19 cellular contexts compared by ENCODE assay signal in genomic region chr1:2604854-2605753, GRCh38.
"Had no signal": no experiment of that assay in that cellular context is flagged by ENCODE, and none has a peak within 500 bp of the region (broad histone marks: within the 10 kb centered on the region; RNA-seq: fewer than 3 reads in every experiment).

No MANE protein-coding gene starts in this region.

- DNase-seq: activated CD8-positive, alpha-beta T cell treated with anti-CD3 and anti-CD28 coated beads for 36 hours; activated gamma-delta T cell; activated T-cell treated with anti-CD3 and anti-CD28 coated beads, Interleukin-2, amount 50 U/mL, for 4 hours; anterior cingulate cortex; cerebellar nuclear complex; effector memory CD8-positive, alpha-beta T cell; mammary epithelial cell; naive B cell; retina; stimulated activated CD4-positive, alpha-beta T cell treated with anti-CD3 and anti-CD28 coated beads, Interleukin-15, amount 100 ng/mL, for 24 hours; stimulated activated CD4-positive, alpha-beta T cell treated with anti-CD3 and anti-CD28 coated beads, Interleukin-4, amount 100 ng/mL, for 24 hours; stimulated activated naive CD4-positive, alpha-beta T cell treated with Interleukin-2 at 50 U/mL for 16 hours; substantia nigra; T-helper 9 cell; trophoblast cell had no signal

- H3K27me3 Mint-ChIP-seq: activated CD8-positive, alpha-beta T cell treated with anti-CD3 and anti-CD28 coated beads for 36 hours had no signal

- H3K36me3 Mint-ChIP-seq: naive B cell, T-cell had no signal

- H3K4me3 Mint-ChIP-seq: activated CD8-positive, alpha-beta T cell treated with anti-CD3 and anti-CD28 coated beads for 36 hours; activated T-cell treated with anti-CD3 and anti-CD28 coated beads, Interleukin-2, amount 50 U/mL, for 4 hours; dendritic cell treated with granulocyte-macrophage colony-stimulating factor and Interleukin-4, amounts not matched to agents 40 ng/mL and 50 ng/mL, for 4 days; effector memory CD8-positive, alpha-beta T cell; naive B cell; T-cell had no signal

- H3K27ac ChIP-seq: epithelial cell of prostate had no signal

- H3K4me1 Mint-ChIP-seq: naive B cell, T-cell had no signal

- H3K27ac Mint-ChIP-seq: activated CD8-positive, alpha-beta T cell treated with anti-CD3 and anti-CD28 coated beads for 36 hours; dendritic cell treated with granulocyte-macrophage colony-stimulating factor and Interleukin-4, amounts not matched to agents 40 ng/mL and 50 ng/mL, for 4 days; effector memory CD8-positive, alpha-beta T cell; naive B cell; T-cell had no signal

- H3K9me3 Mint-ChIP-seq: activated CD8-positive, alpha-beta T cell treated with anti-CD3 and anti-CD28 coated beads for 36 hours; activated T-cell treated with anti-CD3 and anti-CD28 coated beads, Interleukin-2, amount 50 U/mL, for 4 hours; dendritic cell treated with granulocyte-macrophage colony-stimulating factor and Interleukin-4, amounts not matched to agents 40 ng/mL and 50 ng/mL, for 4 days; effector memory CD8-positive, alpha-beta T cell; naive B cell; T-cell had no signal

- ATAC-seq: activated CD8-positive, alpha-beta T cell treated with anti-CD3 and anti-CD28 coated beads for 36 hours; activated T-cell treated with anti-CD3 and anti-CD28 coated beads, Interleukin-2, amount 50 U/mL, for 4 hours; effector memory CD8-positive, alpha-beta T cell; left lobe of liver; T-cell had no signal
